8 cellular contexts compared by ENCODE assay signal in genomic region chr12:55830601-55831406, GRCh38. TPM values are rescaled to one million over a fixed set of nuclear protein-coding genes. Genes with fewer than 3 reads are reported as not detected.
A peak's percentile ranks its signal among the peaks of the same experiment; 100 is the strongest.
DNase-seq lines count a peak whose midpoint lies in the region; ATAC-seq and TF ChIP-seq lines count a peak whose summit lies in the region.

No MANE protein-coding gene starts in this region.

- TF ChIP-seq CTCF in left lung (IDR thresholded peaks at IDR 0.05) = no peak

- ATAC-seq in left lung (peak; percentile 57), HG03439 (IDR thresholded peaks at IDR 0.05; ENCODE audit: unreplicated experiment) (no peak), HG03460 (IDR thresholded peaks at IDR 0.05; ENCODE audit: unreplicated experiment) (no peak)

- DNase-seq in NCI-H1092 treated with DMSO at 0.1 percent for 48 hours (lab: John Stamatoyannopoulos, UW) (peak; percentile 52), dermis blood vessel endothelial cell (peak; percentile 75), left lung (peak; percentile 79 to 87)
- peak; percentile 68 for DNase-seq in activated CD4-positive, alpha-beta T cell treated with anti-CD3 and anti-CD28 coated beads for 48 hours
- peak; percentile 27 for DNase-seq in stimulated activated CD4-positive, alpha-beta T cell treated with anti-CD3 and anti-CD28 coated beads, Interleukin-2, amount 100 ng/mL, for 4 hours (ENCODE audit: low read depth)

- peak overlapping the region; percentile 74 to 96 for H3K4me3 ChIP-seq in left lung

- H3K27me3 ChIP-seq in left lung = no peaks in the 10 kb centered on the region

- intact Hi-C loops in left lung (cut with DNase I) = loop anchor here in 1 of 2 donors (10.0 kb wide), 1 partner anchor 94 kb away; the partner anchor contains the start of gene PYM1

- peaks cover 3% of the 10 kb centered on the region; the same call in 1 of the 2 replicates for H3K4me1 ChIP-seq in ES-I3 (ENCODE audit: insufficient read depth, low read length)
- peaks cover 22 to 45% of the 10 kb centered on the region in 2 donors for H3K4me1 ChIP-seq in left lung

- H3K27ac ChIP-seq in left lung = peak overlapping the region; percentile 84 to 93

- H3K9me3 ChIP-seq in ES-I3 (ENCODE audit: control insufficient read depth, insufficient read depth, low read length) (no peaks in the 10 kb centered on the region), left lung (no peaks in the 10 kb centered on the region)

- H3K9ac ChIP-seq in ES-I3 (ENCODE audit: low read depth, low read length) = peak overlapping the region; percentile 80

- H3K36me3 ChIP-seq in ES-I3 (ENCODE audit: insufficient read depth, low read length) (no peaks in the 10 kb centered on the region), left lung (peaks cover 0 to 6% of the 10 kb centered on the region in 2 donors)

RNA-seq across cellular contexts. Expression of gene DNAJC14, which starts 1.4 kb away (rescaled TPM):
- 63.2 and 65.9 TPM in 2 replicates for total RNA-seq in dermis blood vessel endothelial cell
- total RNA-seq in left lung = 10 to 100 TPM; 31.5 to 33.3 TPM

RNA-seq across cellular contexts. Expression of gene MMP19, which starts 11.9 kb away (rescaled TPM):
- total RNA-seq in dermis blood vessel endothelial cell = 0.68 and 1.1 TPM in 2 replicates
- 10 to 100 TPM; 49.3 to 78.4 TPM for total RNA-seq in left lung

RNA-seq across cellular contexts. Expression of gene ORMDL2, which starts 13.0 kb away (rescaled TPM):
- 35.3 and 38.6 TPM in 2 replicates for total RNA-seq in dermis blood vessel endothelial cell
- 10 to 100 TPM; 65.6 to 80.8 TPM for total RNA-seq in left lung

RNA-seq across cellular contexts. Expression of gene SARNP, which starts 13.3 kb away (rescaled TPM):
- total RNA-seq in dermis blood vessel endothelial cell (93.8 and 113 TPM in 2 replicates), left lung (10 to 100 TPM; 49.4 to 50.0 TPM)

Comparison
In these comparisons a context has a peak if more than half of its experiments do, and no peak if none do; other contexts are left out.
1. DNase-seq: peak in every context shown above with its lines; median percentile 83 in left lung; 75 in dermis blood vessel endothelial cell; 68 in activated CD4-positive, alpha-beta T cell treated with anti-CD3 and anti-CD28 coated beads for 48 hours; 52 in NCI-H1092 treated with DMSO at 0.1 percent for 48 hours; 27 in stimulated activated CD4-positive, alpha-beta T cell treated with anti-CD3 and anti-CD28 coated beads, Interleukin-2, amount 100 ng/mL, for 4 hours.
2. RNA of gene MMP19, which starts 11.9 kb away (total RNA-seq): 49.3 to 78.4 TPM in left lung; 0.68 to 1.1 TPM in dermis blood vessel endothelial cell; every median in the first group is over 10 times any median in the second.